1 cellular context compared by ENCODE assay signal in genomic region chr16:12099451-12100123, GRCh38.
TF ChIP-seq lines count a peak whose summit lies in the region.

No MANE protein-coding gene starts in this region.

TF ChIP-seq in HepG2, 621 proteins besides CTCF, POLR2A, EP300 and RAD21 (continued from another document and continues in another):
- no peak for TF ChIP-seq ZNF747 (CRISPR knock-in tag; IDR thresholded peaks at IDR 0.05; ENCODE audit: borderline replicate concordance)
- no peak for TF ChIP-seq GATAD2A (CRISPR knock-in tag; IDR thresholded peaks at IDR 0.05)
- no peak for TF ChIP-seq PAXIP1 (CRISPR knock-in tag; conservative IDR thresholded peaks at IDR 0.05)
- TF ChIP-seq SP2 (CRISPR knock-in tag; IDR thresholded peaks at IDR 0.05): no peak
- no peak for TF ChIP-seq ZNF556 (CRISPR knock-in tag; IDR thresholded peaks at IDR 0.05; ENCODE audit: borderline replicate concordance)
- 0 out of 2 replicates have a peak, but pooled peaks have one; percentile 40 for TF ChIP-seq SNAPC4 (CRISPR knock-in tag; IDR thresholded peaks at IDR 0.05)
- TF ChIP-seq AHDC1 (CRISPR knock-in tag; IDR thresholded peaks at IDR 0.05; ENCODE audit: borderline replicate concordance): peak; percentile 36; the same call in 1 of the 2 replicates
- TF ChIP-seq ZNF430 (CRISPR knock-in tag; IDR thresholded peaks at IDR 0.05): no peak
- peak; percentile 57 for TF ChIP-seq ZNF781 (CRISPR knock-in tag; IDR thresholded peaks at IDR 0.05; ENCODE audit: borderline replicate concordance, not compliant biosample characterization)
- no peak for TF ChIP-seq RCOR2 (CRISPR knock-in tag; IDR thresholded peaks at IDR 0.05)
- TF ChIP-seq ZNF232 (CRISPR knock-in tag; IDR thresholded peaks at IDR 0.05; ENCODE audit: borderline replicate concordance): no peak; the same call in 1 of the 2 replicates
- TF ChIP-seq ZNF660 (CRISPR knock-in tag; IDR thresholded peaks at IDR 0.05; ENCODE audit: borderline replicate concordance, low read depth): no peak
- no peak for TF ChIP-seq TARDBP (CRISPR knock-in tag; IDR thresholded peaks at IDR 0.05)
- no peak for TF ChIP-seq XBP1 (CRISPR knock-in tag; IDR thresholded peaks at IDR 0.05)
- TF ChIP-seq ZNF557 (CRISPR knock-in tag; IDR thresholded peaks at IDR 0.05): no peak
- no peak for TF ChIP-seq ZNF646 (CRISPR knock-in tag; IDR thresholded peaks at IDR 0.05)
- TF ChIP-seq CCAR2 (optimal IDR thresholded peaks at IDR 0.05; ENCODE audit: low read depth, low read length): no peak
- no peak for TF ChIP-seq ZNF562 (CRISPR knock-in tag; IDR thresholded peaks at IDR 0.05; ENCODE audit: borderline replicate concordance)
- no peak for TF ChIP-seq ZNF460 (CRISPR knock-in tag; IDR thresholded peaks at IDR 0.05; ENCODE audit: borderline replicate concordance)
- TF ChIP-seq NR2F6 (IDR thresholded peaks at IDR 0.05): no peak
- no peak for TF ChIP-seq NR2F6 (CRISPR knock-in tag; IDR thresholded peaks at IDR 0.05)
- 0 out of 2 replicates have a peak, but pooled peaks have one; percentile 4 for TF ChIP-seq NCOA2 (CRISPR knock-in tag; IDR thresholded peaks at IDR 0.05)
- no peak for TF ChIP-seq IKZF5 (CRISPR knock-in tag; IDR thresholded peaks at IDR 0.05)
- 0 out of 2 replicates have a peak, but pooled peaks have one; percentile 57 for TF ChIP-seq ZMYM2 (CRISPR knock-in tag; IDR thresholded peaks at IDR 0.05)
- TF ChIP-seq TCF7L2 (IDR thresholded peaks at IDR 0.05; ENCODE audit: low read depth, low read length): no peak
- TF ChIP-seq U2AF1 (optimal IDR thresholded peaks at IDR 0.05; ENCODE audit: low read depth, low read length): no peak
- no peak for TF ChIP-seq ETV6 (CRISPR knock-in tag; conservative IDR thresholded peaks at IDR 0.05)
- no peak for TF ChIP-seq ZNF3 (CRISPR knock-in tag; IDR thresholded peaks at IDR 0.05)
- no peak for TF ChIP-seq MTA3 (CRISPR knock-in tag; IDR thresholded peaks at IDR 0.05)
- no peak for TF ChIP-seq POLR2AphosphoS5 (IDR thresholded peaks at IDR 0.05; ENCODE audit: low read depth, low read length)
- no peak for TF ChIP-seq NFYB (CRISPR knock-in tag; IDR thresholded peaks at IDR 0.05)
- no peak for TF ChIP-seq JARID2 (CRISPR knock-in tag; IDR thresholded peaks at IDR 0.05; ENCODE audit: insufficient replicate concordance)
- TF ChIP-seq FOXA3 (CRISPR knock-in tag; IDR thresholded peaks at IDR 0.05): no peak
- TF ChIP-seq TIGD3 (CRISPR knock-in tag; IDR thresholded peaks at IDR 0.05; ENCODE audit: borderline replicate concordance): no peak
- no peak for TF ChIP-seq TOPORS (CRISPR knock-in tag; IDR thresholded peaks at IDR 0.05)
